1 cellular context compared by ENCODE assay signal in genomic region chr12:105069936-105070702, GRCh38.
TF ChIP-seq lines count a peak whose summit lies in the region.

No MANE protein-coding gene starts in this region.

TF ChIP-seq in GM12878, 131 proteins besides CTCF, POLR2A, EP300 and RAD21:
- no peak for TF ChIP-seq IRF5 (IDR thresholded peaks at IDR 0.05; ENCODE audit: borderline replicate concordance)
